ENCODE assay signal across 1 cellular context in the genomic region with DNA sequence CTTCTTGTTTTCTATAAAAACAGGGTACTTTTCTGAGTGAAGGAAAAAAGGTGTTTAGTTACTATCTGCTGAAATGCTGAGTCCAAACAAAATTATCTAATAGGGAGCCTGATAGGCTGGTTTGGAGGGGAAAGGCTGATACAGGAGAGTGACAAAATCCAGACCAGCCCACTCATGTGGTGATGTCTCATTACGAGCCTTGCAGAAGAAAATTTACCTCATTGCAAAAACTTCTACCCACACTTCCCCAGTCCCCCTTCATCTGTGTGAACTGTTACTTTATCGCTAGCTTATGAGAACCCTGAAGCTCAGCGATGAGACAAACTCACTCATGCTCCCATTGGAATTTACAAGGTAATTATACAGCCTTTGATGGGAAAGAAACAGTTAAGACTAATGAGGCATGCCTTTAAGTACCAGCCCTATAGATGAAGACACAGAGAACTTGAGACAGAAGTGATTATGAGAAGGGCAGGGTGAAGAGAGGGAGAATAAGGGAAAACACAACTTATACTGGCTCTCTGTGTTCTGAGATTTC.
TF ChIP-seq lines count a peak whose summit lies in the region.

No MANE protein-coding gene starts in this region.

TF ChIP-seq in GM12878, 131 proteins besides CTCF, POLR2A, EP300 and RAD21:
- TF ChIP-seq SP1 (IDR thresholded peaks at IDR 0.05; ENCODE audit: low read depth, low read length) (no peak), RUNX3 (IDR thresholded peaks at IDR 0.05; ENCODE audit: low read length) (no peak), ZNF622 (IDR thresholded peaks at IDR 0.05) (no peak), ATF7 (IDR thresholded peaks at IDR 0.05; ENCODE audit: low read depth) (no peak), CEBPB (IDR thresholded peaks at IDR 0.05; ENCODE audit: borderline replicate concordance in 1 of 2, low read depth in 2 of 2, low read length in 2 of 2) (no peak), CREB1 (IDR thresholded peaks at IDR 0.05; ENCODE audit: low read depth) (no peak), ZNF207 (IDR thresholded peaks at IDR 0.05; ENCODE audit: borderline replicate concordance) (no peak), POLR2AphosphoS2 (IDR thresholded peaks at IDR 0.05; ENCODE audit: low read depth, low read length) (no peak), ZBED1 (IDR thresholded peaks at IDR 0.05; ENCODE audit: borderline replicate concordance) (no peak), ZNF384 (IDR thresholded peaks at IDR 0.05; ENCODE audit: borderline replicate concordance, low read depth, low read length) (no peak)
- TF ChIP-seq, protein P1, sequence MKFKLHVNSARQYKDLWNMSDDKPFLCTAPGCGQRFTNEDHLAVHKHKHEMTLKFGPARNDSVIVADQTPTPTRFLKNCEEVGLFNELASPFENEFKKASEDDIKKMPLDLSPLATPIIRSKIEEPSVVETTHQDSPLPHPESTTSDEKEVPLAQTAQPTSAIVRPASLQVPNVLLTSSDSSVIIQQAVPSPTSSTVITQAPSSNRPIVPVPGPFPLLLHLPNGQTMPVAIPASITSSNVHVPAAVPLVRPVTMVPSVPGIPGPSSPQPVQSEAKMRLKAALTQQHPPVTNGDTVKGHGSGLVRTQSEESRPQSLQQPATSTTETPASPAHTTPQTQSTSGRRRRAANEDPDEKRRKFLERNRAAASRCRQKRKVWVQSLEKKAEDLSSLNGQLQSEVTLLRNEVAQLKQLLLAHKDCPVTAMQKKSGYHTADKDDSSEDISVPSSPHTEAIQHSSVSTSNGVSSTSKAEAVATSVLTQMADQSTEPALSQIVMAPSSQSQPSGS (IDR thresholded peaks at IDR 0.05; ENCODE audit: low read length) = no peak
- TF ChIP-seq, protein P2, sequence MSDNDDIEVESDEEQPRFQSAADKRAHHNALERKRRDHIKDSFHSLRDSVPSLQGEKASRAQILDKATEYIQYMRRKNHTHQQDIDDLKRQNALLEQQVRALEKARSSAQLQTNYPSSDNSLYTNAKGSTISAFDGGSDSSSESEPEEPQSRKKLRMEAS (IDR thresholded peaks at IDR 0.05; ENCODE audit: low read depth, low read length) = no peak
- TF ChIP-seq, protein P3, sequence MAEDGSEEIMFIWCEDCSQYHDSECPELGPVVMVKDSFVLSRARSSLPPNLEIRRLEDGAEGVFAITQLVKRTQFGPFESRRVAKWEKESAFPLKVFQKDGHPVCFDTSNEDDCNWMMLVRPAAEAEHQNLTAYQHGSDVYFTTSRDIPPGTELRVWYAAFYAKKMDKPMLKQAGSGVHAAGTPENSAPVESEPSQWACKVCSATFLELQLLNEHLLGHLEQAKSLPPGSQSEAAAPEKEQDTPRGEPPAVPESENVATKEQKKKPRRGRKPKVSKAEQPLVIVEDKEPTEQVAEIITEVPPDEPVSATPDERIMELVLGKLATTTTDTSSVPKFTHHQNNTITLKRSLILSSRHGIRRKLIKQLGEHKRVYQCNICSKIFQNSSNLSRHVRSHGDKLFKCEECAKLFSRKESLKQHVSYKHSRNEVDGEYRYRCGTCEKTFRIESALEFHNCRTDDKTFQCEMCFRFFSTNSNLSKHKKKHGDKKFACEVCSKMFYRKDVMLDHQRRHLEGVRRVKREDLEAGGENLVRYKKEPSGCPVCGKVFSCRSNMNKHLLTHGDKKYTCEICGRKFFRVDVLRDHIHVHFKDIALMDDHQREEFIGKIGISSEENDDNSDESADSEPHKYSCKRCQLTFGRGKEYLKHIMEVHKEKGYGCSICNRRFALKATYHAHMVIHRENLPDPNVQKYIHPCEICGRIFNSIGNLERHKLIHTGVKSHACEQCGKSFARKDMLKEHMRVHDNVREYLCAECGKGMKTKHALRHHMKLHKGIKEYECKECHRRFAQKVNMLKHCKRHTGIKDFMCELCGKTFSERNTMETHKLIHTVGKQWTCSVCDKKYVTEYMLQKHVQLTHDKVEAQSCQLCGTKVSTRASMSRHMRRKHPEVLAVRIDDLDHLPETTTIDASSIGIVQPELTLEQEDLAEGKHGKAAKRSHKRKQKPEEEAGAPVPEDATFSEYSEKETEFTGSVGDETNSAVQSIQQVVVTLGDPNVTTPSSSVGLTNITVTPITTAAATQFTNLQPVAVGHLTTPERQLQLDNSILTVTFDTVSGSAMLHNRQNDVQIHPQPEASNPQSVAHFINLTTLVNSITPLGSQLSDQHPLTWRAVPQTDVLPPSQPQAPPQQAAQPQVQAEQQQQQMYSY (CRISPR knock-in tag; IDR thresholded peaks at IDR 0.05) = no peak
- TF ChIP-seq, protein P4, sequence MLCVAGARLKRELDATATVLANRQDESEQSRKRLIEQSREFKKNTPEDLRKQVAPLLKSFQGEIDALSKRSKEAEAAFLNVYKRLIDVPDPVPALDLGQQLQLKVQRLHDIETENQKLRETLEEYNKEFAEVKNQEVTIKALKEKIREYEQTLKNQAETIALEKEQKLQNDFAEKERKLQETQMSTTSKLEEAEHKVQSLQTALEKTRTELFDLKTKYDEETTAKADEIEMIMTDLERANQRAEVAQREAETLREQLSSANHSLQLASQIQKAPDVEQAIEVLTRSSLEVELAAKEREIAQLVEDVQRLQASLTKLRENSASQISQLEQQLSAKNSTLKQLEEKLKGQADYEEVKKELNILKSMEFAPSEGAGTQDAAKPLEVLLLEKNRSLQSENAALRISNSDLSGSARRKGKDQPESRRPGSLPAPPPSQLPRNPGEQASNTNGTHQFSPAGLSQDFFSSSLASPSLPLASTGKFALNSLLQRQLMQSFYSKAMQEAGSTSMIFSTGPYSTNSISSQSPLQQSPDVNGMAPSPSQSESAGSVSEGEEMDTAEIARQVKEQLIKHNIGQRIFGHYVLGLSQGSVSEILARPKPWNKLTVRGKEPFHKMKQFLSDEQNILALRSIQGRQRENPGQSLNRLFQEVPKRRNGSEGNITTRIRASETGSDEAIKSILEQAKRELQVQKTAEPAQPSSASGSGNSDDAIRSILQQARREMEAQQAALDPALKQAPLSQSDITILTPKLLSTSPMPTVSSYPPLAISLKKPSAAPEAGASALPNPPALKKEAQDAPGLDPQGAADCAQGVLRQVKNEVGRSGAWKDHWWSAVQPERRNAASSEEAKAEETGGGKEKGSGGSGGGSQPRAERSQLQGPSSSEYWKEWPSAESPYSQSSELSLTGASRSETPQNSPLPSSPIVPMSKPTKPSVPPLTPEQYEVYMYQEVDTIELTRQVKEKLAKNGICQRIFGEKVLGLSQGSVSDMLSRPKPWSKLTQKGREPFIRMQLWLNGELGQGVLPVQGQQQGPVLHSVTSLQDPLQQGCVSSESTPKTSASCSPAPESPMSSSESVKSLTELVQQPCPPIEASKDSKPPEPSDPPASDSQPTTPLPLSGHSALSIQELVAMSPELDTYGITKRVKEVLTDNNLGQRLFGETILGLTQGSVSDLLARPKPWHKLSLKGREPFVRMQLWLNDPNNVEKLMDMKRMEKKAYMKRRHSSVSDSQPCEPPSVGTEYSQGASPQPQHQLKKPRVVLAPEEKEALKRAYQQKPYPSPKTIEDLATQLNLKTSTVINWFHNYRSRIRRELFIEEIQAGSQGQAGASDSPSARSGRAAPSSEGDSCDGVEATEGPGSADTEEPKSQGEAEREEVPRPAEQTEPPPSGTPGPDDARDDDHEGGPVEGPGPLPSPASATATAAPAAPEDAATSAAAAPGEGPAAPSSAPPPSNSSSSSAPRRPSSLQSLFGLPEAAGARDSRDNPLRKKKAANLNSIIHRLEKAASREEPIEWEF (IDR thresholded peaks at IDR 0.05; ENCODE audit: insufficient replicate concordance, low read depth, low read length) = no peak
- TF ChIP-seq, protein P5, sequence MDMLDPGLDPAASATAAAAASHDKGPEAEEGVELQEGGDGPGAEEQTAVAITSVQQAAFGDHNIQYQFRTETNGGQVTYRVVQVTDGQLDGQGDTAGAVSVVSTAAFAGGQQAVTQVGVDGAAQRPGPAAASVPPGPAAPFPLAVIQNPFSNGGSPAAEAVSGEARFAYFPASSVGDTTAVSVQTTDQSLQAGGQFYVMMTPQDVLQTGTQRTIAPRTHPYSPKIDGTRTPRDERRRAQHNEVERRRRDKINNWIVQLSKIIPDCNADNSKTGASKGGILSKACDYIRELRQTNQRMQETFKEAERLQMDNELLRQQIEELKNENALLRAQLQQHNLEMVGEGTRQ (IDR thresholded peaks at IDR 0.05; ENCODE audit: borderline replicate concordance, low read depth, low read length) = no peak
